1 cellular context compared by ENCODE assay signal in the genomic region with DNA sequence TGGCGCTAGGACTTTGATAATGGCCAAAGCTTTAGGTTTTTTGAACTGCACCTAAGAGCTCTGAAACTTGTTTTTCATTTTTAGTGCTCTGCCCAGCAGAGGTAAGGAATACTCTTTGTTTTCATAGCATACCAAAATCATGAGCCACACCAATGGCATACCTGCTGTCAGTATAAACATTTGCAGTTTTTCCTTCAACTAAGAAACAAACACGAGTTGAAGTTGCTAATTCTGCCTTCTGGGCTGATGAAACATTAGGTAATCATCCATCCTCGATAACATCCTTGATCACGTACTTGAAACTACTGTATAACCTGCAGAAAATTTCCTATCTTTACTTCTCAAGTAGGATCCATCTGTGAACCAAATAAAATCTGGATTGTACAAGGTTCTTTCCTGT.
A peak's percentile ranks its signal among the peaks of the same experiment; 100 is the strongest.
TF ChIP-seq lines count a peak whose summit lies in the region.

No MANE protein-coding gene starts in this region.

TF ChIP-seq in HepG2, 621 proteins besides CTCF, POLR2A, EP300 and RAD21 (continued from another document):
- TF ChIP-seq SALL1 (CRISPR knock-in tag; IDR thresholded peaks at IDR 0.05) (no peak), PCBP2 (optimal IDR thresholded peaks at IDR 0.05; ENCODE audit: low read depth, low read length, poor library complexity, severe bottlenecking) (no peak)
- TF ChIP-seq, protein P1, sequence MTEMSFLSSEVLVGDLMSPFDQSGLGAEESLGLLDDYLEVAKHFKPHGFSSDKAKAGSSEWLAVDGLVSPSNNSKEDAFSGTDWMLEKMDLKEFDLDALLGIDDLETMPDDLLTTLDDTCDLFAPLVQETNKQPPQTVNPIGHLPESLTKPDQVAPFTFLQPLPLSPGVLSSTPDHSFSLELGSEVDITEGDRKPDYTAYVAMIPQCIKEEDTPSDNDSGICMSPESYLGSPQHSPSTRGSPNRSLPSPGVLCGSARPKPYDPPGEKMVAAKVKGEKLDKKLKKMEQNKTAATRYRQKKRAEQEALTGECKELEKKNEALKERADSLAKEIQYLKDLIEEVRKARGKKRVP (CRISPR knock-in tag; IDR thresholded peaks at IDR 0.05), result peak in 1 of 2 experiments; percentile 84; a peak in 2 of 4 replicates
